ENCODE assay signal across 8 cellular contexts in the genomic region with DNA sequence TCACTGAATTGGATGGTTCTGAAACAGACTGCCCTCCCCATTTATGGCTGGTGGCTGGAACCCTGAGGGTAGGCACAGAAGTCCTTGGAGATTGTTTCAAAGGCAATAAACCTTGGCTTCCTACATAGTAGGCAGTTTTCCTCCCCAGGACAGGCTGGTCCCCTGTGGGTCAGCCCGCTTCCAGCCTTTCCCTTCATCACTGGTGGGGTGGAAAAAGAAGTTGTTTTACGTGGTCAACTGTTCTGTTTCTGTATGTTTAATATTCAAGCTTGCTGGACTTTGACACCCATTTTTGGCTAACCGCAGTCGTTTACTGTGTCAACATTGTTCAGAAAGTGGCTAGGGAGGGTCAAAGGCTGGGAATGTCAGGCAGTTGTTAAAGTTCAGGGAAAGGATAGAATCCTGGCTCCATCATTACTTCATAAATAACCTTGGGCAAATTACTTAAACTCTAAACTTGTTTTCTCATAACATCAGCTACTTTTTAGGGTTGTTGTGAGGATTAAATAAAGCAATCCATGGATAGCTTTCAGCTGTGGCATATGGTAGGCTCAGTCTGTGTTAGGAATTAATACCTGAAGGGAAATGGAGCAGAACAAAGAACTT. TPM values are rescaled to one million over a fixed set of nuclear protein-coding genes. Genes with fewer than 3 reads are reported as not detected.
DNase-seq lines count a peak whose midpoint lies in the region; ATAC-seq and TF ChIP-seq lines count a peak whose summit lies in the region.

No MANE protein-coding gene starts in this region.

- no peak overlapping the region for H2BK5ac ChIP-seq in mesendoderm (ENCODE audit: low read length)

- H2BK120ac ChIP-seq in mesendoderm (ENCODE audit: low read depth, low read length): no peak overlapping the region

- no peak overlapping the region for H2AK5ac ChIP-seq in mesendoderm (ENCODE audit: low read length)

- H3K4me2 ChIP-seq in mesendoderm (ENCODE audit: low read length): no peak overlapping the region

- H3K79me2 ChIP-seq in mesendoderm (ENCODE audit: control insufficient read depth, insufficient read depth, low read length): peaks cover 17% of the 10 kb centered on the region

- peak overlapping the region; percentile 40 for H3K9ac ChIP-seq in mesendoderm (ENCODE audit: low read length)

- no peak overlapping the region for H3K4ac ChIP-seq in mesendoderm (ENCODE audit: low read depth, low read length)

- H3K23ac ChIP-seq in mesendoderm (ENCODE audit: low read length): no peak overlapping the region

- H3K36me3 ChIP-seq in mesendoderm (ENCODE audit: control insufficient read depth, insufficient read depth, low read length): no peaks in the 10 kb centered on the region

- DNase-seq in AG10803 (ENCODE audit: low read depth) (peak; percentile 20), HS-27A (ENCODE audit: low read depth) (peak; percentile 27), astrocyte of the spinal cord (ENCODE audit: low read depth, low spot score) (peak; percentile 47), mesendoderm (no peak), NCI-H1436 (lab: John Stamatoyannopoulos, UW) (no peak)
- DNase-seq in activated effector memory CD4-positive, alpha-beta T cell treated with anti-CD3 and anti-CD28 coated beads, Interleukin-2, amount 50 U/mL, for 16 hours: no peak
- DNase-seq in stimulated activated CD8-positive, alpha-beta memory T cell treated with anti-CD3 and anti-CD28 coated beads, Interleukin-4, amount 100 ng/mL, for 48 hours: no peak

- H3K4me1 ChIP-seq in mesendoderm (ENCODE audit: control insufficient read depth, low read depth, low read length): no peaks in the 10 kb centered on the region

- no peak overlapping the region for H4K5ac ChIP-seq in mesendoderm (ENCODE audit: low read length)

- no peak for TF ChIP-seq CTCF in AG10803 (conservative IDR thresholded peaks at IDR 0.05; ENCODE audit: low read length)
- TF ChIP-seq CTCF in astrocyte of the spinal cord (IDR thresholded peaks at IDR 0.05; ENCODE audit: low read depth, low read length): no peak

- no peak overlapping the region for H3K27ac ChIP-seq in mesendoderm (ENCODE audit: low read depth, low read length)

- H3K79me1 ChIP-seq in mesendoderm (ENCODE audit: low read length): peaks cover 7% of the 10 kb centered on the region

- peak overlapping the region; percentile 60 for H3K56ac ChIP-seq in mesendoderm (ENCODE audit: low read length)

- WGBS in mesendoderm (ENCODE audit: extremely low coverage, insufficient coverage, low lambda C conversion rate): no CpG with 5 or more reads among the region's 4 CpGs

- H3K27me3 ChIP-seq in mesendoderm (ENCODE audit: insufficient read depth, low read length, poor library complexity): no peaks in the 10 kb centered on the region

- H3K4me3 ChIP-seq in AG10803 (ENCODE audit: low read length) (peak overlapping the region; percentile 96), astrocyte of the spinal cord (ENCODE audit: low read depth, low read length) (no peak overlapping the region), mesendoderm (ENCODE audit: low read length) (no peak overlapping the region)

- H3K18ac ChIP-seq in mesendoderm (ENCODE audit: low read length): no peak overlapping the region

- H4K8ac ChIP-seq in mesendoderm (ENCODE audit: low read depth, low read length): no peak overlapping the region

- H2BK15ac ChIP-seq in mesendoderm (replicated peaks; ENCODE audit: low read depth): no peak overlapping the region

- ATAC-seq in HG02885 (IDR thresholded peaks at IDR 0.05; ENCODE audit: poor library complexity, unreplicated experiment): no peak

- in situ Hi-C loops in astrocyte of the spinal cord (cut with HindIII; ENCODE audit: low sequenced_read_pairs): no loop called here

RNA-seq across cellular contexts. Expression of gene KLHDC2, which starts 2.4 kb away (rescaled TPM):
- polyA plus RNA-seq in mesendoderm (2013, experiment 1 of 2): 26.2 TPM
- 26.3 TPM for polyA plus RNA-seq in mesendoderm (2013, experiment 2 of 2)

Comparison
In these comparisons a context has a peak if more than half of its experiments do, and no peak if none do; other contexts are left out.
1. DNase-seq: peak in AG10803 (single experiment), HS-27A (single experiment) and astrocyte of the spinal cord (single experiment); none in mesendoderm (single experiment), activated effector memory CD4-positive, alpha-beta T cell treated with anti-CD3 and anti-CD28 coated beads, Interleukin-2, amount 50 U/mL, for 16 hours (single experiment), stimulated activated CD8-positive, alpha-beta memory T cell treated with anti-CD3 and anti-CD28 coated beads, Interleukin-4, amount 100 ng/mL, for 48 hours (single experiment) and NCI-H1436 (single experiment).